10 cellular contexts compared by ENCODE assay signal in the genomic region with DNA sequence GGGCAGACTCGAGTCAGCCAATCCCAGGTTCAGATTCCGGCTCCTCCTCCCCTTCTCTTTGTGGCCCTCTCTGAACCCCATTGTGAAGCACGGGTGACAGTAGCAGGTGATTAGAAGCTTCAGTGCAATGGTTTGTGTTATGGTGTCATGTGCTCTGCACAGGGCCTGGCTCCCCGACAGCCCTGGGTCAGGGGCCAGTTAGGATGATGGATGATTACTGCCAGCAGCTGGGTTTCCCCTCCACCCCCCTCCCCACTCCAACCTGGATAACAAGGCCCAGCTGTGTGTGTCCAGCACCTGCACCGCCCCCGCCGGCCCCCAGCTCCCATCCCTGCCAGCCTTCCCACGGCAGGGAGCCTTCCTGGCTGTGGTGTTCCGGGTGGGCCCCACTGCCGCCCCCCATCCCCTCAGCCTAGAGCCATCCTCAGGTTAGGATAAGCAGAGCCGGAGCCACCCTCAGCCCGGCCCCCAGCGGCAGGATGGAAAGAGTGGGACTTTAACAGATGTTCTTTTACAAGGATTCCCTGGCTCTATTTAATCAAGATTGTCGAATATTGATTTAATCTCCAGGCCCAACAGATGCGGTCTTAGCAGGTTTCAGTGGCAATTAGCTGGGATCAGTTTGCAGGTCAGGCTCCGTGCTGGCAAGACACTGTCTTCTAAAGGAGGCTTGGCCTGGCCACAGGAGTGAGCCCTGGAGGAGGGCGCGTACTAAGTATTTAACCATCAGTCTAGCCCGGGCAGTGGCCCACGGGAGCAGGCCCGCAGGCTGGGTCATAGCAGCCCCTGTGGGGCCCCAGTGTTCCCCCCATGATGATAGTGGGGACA.
DNase-seq lines count a peak whose midpoint lies in the region; ATAC-seq lines count a peak whose summit lies in the region.
"Had no signal": no experiment of that assay in that cellular context is flagged by ENCODE, and none has a peak within 500 bp of the region (broad histone marks: within the 10 kb centered on the region; RNA-seq: fewer than 3 reads in every experiment).

No MANE protein-coding gene starts in this region.

- ATAC-seq in GM19035 (IDR thresholded peaks at IDR 0.05; ENCODE audit: unreplicated experiment) = no peak
- no peak for ATAC-seq in GM18511 (IDR thresholded peaks at IDR 0.05; ENCODE audit: unreplicated experiment)
- no peak for ATAC-seq in GM21576 (IDR thresholded peaks at IDR 0.05; ENCODE audit: unreplicated experiment)

- peak; percentile 60 for DNase-seq in ELF-1 (ENCODE audit: low read depth, low spot score)
- DNase-seq in NCI-H2196 treated with DMSO at 0.1 percent for 48 hours (lab: John Stamatoyannopoulos, UW; ENCODE audit: unreplicated experiment) = peak; percentile 80
- peak; percentile 21 for DNase-seq in dermis blood vessel endothelial cell
- DNase-seq in putamen (ENCODE audit: low spot score) = peak; percentile 18
- DNase-seq in NCI-H1048 (lab: John Stamatoyannopoulos, UW) = no peak
- DNase-seq: activated naive CD8-positive, alpha-beta T cell treated with anti-CD3 and anti-CD28 coated beads, Interleukin-2, amount 10 ng/mL, durations not matched to agents 7 days and 5 days; GDM1 had no signal
